ENCODE assay signal across 14 cellular contexts in genomic region chr1:107702946-107703571, GRCh38.
"Had no signal": no experiment of that assay in that cellular context is flagged by ENCODE, and none has a peak within 500 bp of the region (broad histone marks: within the 10 kb centered on the region; RNA-seq: fewer than 3 reads in every experiment).

No MANE protein-coding gene starts in this region.

- H3K4me3 ChIP-seq: gastroesophageal sphincter, thyroid gland had no signal

- H3K9me3 Mint-ChIP-seq: nephron had no signal

- H3K27me3 Mint-ChIP-seq: activated naive CD8-positive, alpha-beta T cell had no signal

- H3K4me3 Mint-ChIP-seq: activated naive CD8-positive, alpha-beta T cell; nephron had no signal

- FAIRE-seq: endothelial cell of umbilical vein, kidney, urothelium cell line had no signal

- H3K27me3 ChIP-seq: gastroesophageal sphincter, thyroid gland had no signal

- H3K4me1 ChIP-seq: gastroesophageal sphincter, thyroid gland had no signal

- DNase-seq: activated CD4-positive, alpha-beta T cell treated with anti-CD3 and anti-CD28 coated beads for 1 hour; activated CD4-positive, alpha-beta T cell treated with anti-CD3 and anti-CD28 coated beads, Interleukin-2, amount 50 U/mL, for 48 hours; activated gamma-delta T cell; activated T-cell treated with anti-CD3 and anti-CD28 coated beads, Interleukin-2, amount 50 U/mL, for 48 hours; kidney; left ventricle myocardium superior; mesendoderm; stimulated activated CD4-positive, alpha-beta T cell treated with anti-CD3 and anti-CD28 coated beads, Interleukin-4, amount 100 ng/mL, for 24 hours; thyroid gland had no signal

- H3K9me3 ChIP-seq: gastroesophageal sphincter, thyroid gland had no signal

- H3K27ac ChIP-seq: gastroesophageal sphincter, thyroid gland had no signal

- H3K27ac Mint-ChIP-seq: activated naive CD8-positive, alpha-beta T cell; nephron had no signal

- H3K36me3 ChIP-seq: gastroesophageal sphincter, thyroid gland had no signal
